In genomic region chr15:57866149-57866736, GRCh38 we compare ENCODE assay signal across 8 cellular contexts.
A peak's percentile ranks its signal among the peaks of the same experiment; 100 is the strongest.
DNase-seq lines count a peak whose midpoint lies in the region; ATAC-seq and TF ChIP-seq lines count a peak whose summit lies in the region.

No MANE protein-coding gene starts in this region.

- H3K9me3 ChIP-seq in OCI-LY1 (ENCODE audit: low read length), result no peaks in the 10 kb centered on the region

- no peak overlapping the region for H2AFZ ChIP-seq in OCI-LY1 (ENCODE audit: low read length)

- H3F3A ChIP-seq in OCI-LY1 (ENCODE audit: insufficient read depth, low read length), result no peaks in the 10 kb centered on the region

- peak; percentile 84 for TF ChIP-seq CTCF in OCI-LY1 (IDR thresholded peaks at IDR 0.05; ENCODE audit: low read length)

- H3K4me3 ChIP-seq in OCI-LY1 (ENCODE audit: low read depth, low read length, poor library complexity, severe bottlenecking), result no peak overlapping the region

- H3K36me3 ChIP-seq in OCI-LY1 (ENCODE audit: insufficient read depth, low read length), result no peaks in the 10 kb centered on the region

- no peak overlapping the region for H3K4me2 ChIP-seq in OCI-LY1 (ENCODE audit: low read length)

- H3K9me2 ChIP-seq in OCI-LY1 (ENCODE audit: low read depth, low read length), result no peaks in the 10 kb centered on the region

- no peaks in the 10 kb centered on the region for H3K79me2 ChIP-seq in OCI-LY1 (ENCODE audit: insufficient read depth, low read length)

- POLR2A ChIA-PET in HEK293T (lab: Yijun Ruan, JAX), result interaction anchor here (0.7 kb wide), 1 partner anchor 201 kb away, joined by 3 read pairs; no protein-coding TSS in a partner anchor

- H3K27ac ChIP-seq in OCI-LY1 (ENCODE audit: low read depth, low read length, poor library complexity, severe bottlenecking), result no peak overlapping the region

- no peaks in the 10 kb centered on the region for H3K4me1 ChIP-seq in OCI-LY1 (ENCODE audit: insufficient read depth, low read length, severe bottlenecking)

- DNase-seq in COR-L47 (lab: John Stamatoyannopoulos, UW), result peak; percentile 39
- peak; percentile 50 for DNase-seq in HEK293T (ENCODE audit: extremely low spot score)
- peak; percentile 43 for DNase-seq in activated T-cell treated with anti-CD3 and anti-CD28 coated beads, Interleukin-2, amount 50 U/mL, for 1 hour
- DNase-seq in foreskin melanocyte, result peak; percentile 29
- peak; percentile 13 for DNase-seq in pulmonary artery endothelial cell (ENCODE audit: low read depth, low spot score)

- ATAC-seq in GM19023 (IDR thresholded peaks at IDR 0.05; ENCODE audit: unreplicated experiment) (no peak), HG02973 (IDR thresholded peaks at IDR 0.05; ENCODE audit: unreplicated experiment) (no peak)

- no peaks in the 10 kb centered on the region for H3K27me3 ChIP-seq in OCI-LY1 (ENCODE audit: insufficient read depth, low read length)

- no peaks in the 10 kb centered on the region for H4K20me1 ChIP-seq in OCI-LY1 (ENCODE audit: insufficient read depth, low read length)

- H3K9ac ChIP-seq in OCI-LY1 (ENCODE audit: low read length), result no peak overlapping the region

- CTCF ChIA-PET in HEK293T (lab: Yijun Ruan, JAX), result interaction anchor here (0.6 to 1.1 kb wide), 2 partner anchors 119 to 204 kb away, joined by 3 to 4 read pairs; no protein-coding TSS in a partner anchor

TF ChIP-seq in HEK293T, 16 proteins besides CTCF, POLR2A, EP300 and RAD21:
- no peak for TF ChIP-seq NFRKB (IDR thresholded peaks at IDR 0.05)
- no peak for TF ChIP-seq FOXM1 (IDR thresholded peaks at IDR 0.05; ENCODE audit: borderline replicate concordance)
- no peak for TF ChIP-seq TARDBP (IDR thresholded peaks at IDR 0.05)
- no peak for TF ChIP-seq PKNOX1 (IDR thresholded peaks at IDR 0.05)
- TF ChIP-seq L3MBTL2 (conservative IDR thresholded peaks at IDR 0.05), result no peak
- no peak for TF ChIP-seq ARNT (IDR thresholded peaks at IDR 0.05)
- no peak for TF ChIP-seq FOXK2 (IDR thresholded peaks at IDR 0.05)
- no peak for TF ChIP-seq ELF4 (IDR thresholded peaks at IDR 0.05)
- no peak for TF ChIP-seq SP1 (IDR thresholded peaks at IDR 0.05)
- no peak for TF ChIP-seq LEF1 (IDR thresholded peaks at IDR 0.05; ENCODE audit: borderline replicate concordance)
- no peak for TF ChIP-seq HDGF (IDR thresholded peaks at IDR 0.05; ENCODE audit: borderline replicate concordance)
- no peak for TF ChIP-seq BHLHE40 (IDR thresholded peaks at IDR 0.05; ENCODE audit: borderline replicate concordance)
- TF ChIP-seq FOXA1 (IDR thresholded peaks at IDR 0.05), result no peak
- no peak for TF ChIP-seq ZNF384 (IDR thresholded peaks at IDR 0.05)
- TF ChIP-seq SUZ12 (IDR thresholded peaks at IDR 0.05), result no peak
- TF ChIP-seq CTBP1 (IDR thresholded peaks at IDR 0.05; ENCODE audit: borderline replicate concordance), result no peak
TF ChIP-seq in HEK293T: peak in this region for 0.
